In the genomic region with DNA sequence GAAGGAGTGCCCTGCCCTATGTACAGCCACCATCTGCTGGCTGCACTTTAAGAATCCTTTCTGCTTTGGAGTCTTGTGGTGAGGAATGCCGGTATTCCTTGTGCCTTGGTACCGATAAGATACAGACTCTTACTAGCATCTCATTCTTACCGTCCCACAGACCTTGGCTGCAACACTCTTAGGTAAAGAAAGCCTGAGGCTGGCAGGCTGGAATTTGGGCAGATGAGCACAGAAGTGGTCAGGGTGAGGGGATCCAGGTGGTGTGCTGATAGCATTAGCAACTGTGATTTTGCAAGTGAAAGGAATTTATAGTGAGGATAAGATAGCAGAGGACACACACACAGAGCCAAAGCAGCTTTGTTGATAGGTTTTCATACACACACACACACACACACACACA, we compare ENCODE assay signal across 30 cellular contexts.
DNase-seq lines count a peak whose midpoint lies in the region; ATAC-seq and TF ChIP-seq lines count a peak whose summit lies in the region.
"Had no signal": no experiment of that assay in that cellular context is flagged by ENCODE, and none has a peak within 500 bp of the region (broad histone marks: within the 10 kb centered on the region; RNA-seq: fewer than 3 reads in every experiment).

No MANE protein-coding gene starts in this region.

- no peaks in the 10 kb centered on the region for H3K9me3 ChIP-seq in Caco-2
- H3K9me3 ChIP-seq: psoas muscle, SJCRH30, thyroid gland had no signal

- DNase-seq in Caco-2, result peak; percentile 55 to 71
- peak; percentile 40 for DNase-seq in NCI-H524 treated with DMSO at 0.1 percent for 48 hours (lab: John Stamatoyannopoulos, UW)
- peak; percentile 46 for DNase-seq in ecto neural progenitor cell (ENCODE audit: low spot score)
- DNase-seq in iPS-NIHi7 (ENCODE audit: extremely low spot score), result peak; percentile 26
- DNase-seq in activated T-cell treated with anti-CD3 and anti-CD28 coated beads, Interleukin-2, amount 50 U/mL, for 72 hours, result no peak
- DNase-seq in NK-92 (lab: John Stamatoyannopoulos, UW; ENCODE audit: unreplicated experiment), result no peak
- no peak for DNase-seq in activated CD4-positive, CD25-positive, alpha-beta regulatory T cell (lab: John Stamatoyannopoulos, UW)
- no peak for DNase-seq in left ventricle myocardium superior
- DNase-seq: activated CD4-positive, alpha-beta T cell treated with anti-CD3 and anti-CD28 coated beads, Interleukin-2, amount 10 ng/mL, durations not matched to agents 24 days and 14 days; activated CD8-positive, alpha-beta memory T cell treated with anti-CD3 and anti-CD28 coated beads for 24 hours; activated gamma-delta T cell; activated naive CD8-positive, alpha-beta T cell treated with anti-CD3 and anti-CD28 coated beads for 36 hours; activated T-cell treated with anti-CD3 and anti-CD28 coated beads, Interleukin-2, amount 50 U/mL, for 1 hour; dermis blood vessel endothelial cell; HCEC 1CT; hypothalamus; midbrain; naive B cell; NCI-H1105; NCI-H187; NCI-H510A treated with DMSO at 0.1 percent for 48 hours; nucleus accumbens; psoas muscle; SJCRH30; stimulated activated CD4-positive, alpha-beta T cell treated with anti-CD3 and anti-CD28 coated beads, Interleukin-2, amount 100 ng/mL, for 48 hours; T1000; thyroid gland had no signal

- H3K27me3 Mint-ChIP-seq in Caco-2 (ENCODE audit: insufficient read depth, unreplicated experiment), result no peaks in the 10 kb centered on the region
- H3K27me3 Mint-ChIP-seq in activated T-cell treated with anti-CD3 and anti-CD28 coated beads, Interleukin-2, amount 50 U/mL, for 72 hours (ENCODE audit: low read depth), result peaks cover 33% of the 10 kb centered on the region

- no peak for ATAC-seq in activated T-cell treated with anti-CD3 and anti-CD28 coated beads, Interleukin-2, amount 50 U/mL, for 72 hours (replicated peaks in 1 of 2)
- ATAC-seq in left ventricle myocardium superior, result no peak
- ATAC-seq: K562, psoas muscle, sciatic nerve had no signal

- no peaks in the 10 kb centered on the region for H3K9me3 Mint-ChIP-seq in Caco-2 (ENCODE audit: unreplicated experiment)
- H3K9me3 Mint-ChIP-seq in activated T-cell treated with anti-CD3 and anti-CD28 coated beads, Interleukin-2, amount 50 U/mL, for 72 hours, result no peaks in the 10 kb centered on the region
- H3K9me3 Mint-ChIP-seq: activated CD4-positive, alpha-beta T cell treated with anti-CD3 and anti-CD28 coated beads, Interleukin-2, amount 10 ng/mL, durations not matched to agents 24 days and 14 days; central memory CD8-positive, alpha-beta T cell had no signal

- no peaks in the 10 kb centered on the region for H3K36me3 Mint-ChIP-seq in Caco-2 (ENCODE audit: insufficient read depth, unreplicated experiment)
- no peaks in the 10 kb centered on the region for H3K36me3 Mint-ChIP-seq in activated T-cell treated with anti-CD3 and anti-CD28 coated beads, Interleukin-2, amount 50 U/mL, for 72 hours (ENCODE audit: insufficient read depth in 2 of 2)
- H3K36me3 Mint-ChIP-seq: activated naive CD8-positive, alpha-beta T cell treated with anti-CD3 and anti-CD28 coated beads for 36 hours; naive B cell had no signal

- no peak overlapping the region for H3K4me3 ChIP-seq in Caco-2 (ENCODE audit: low read depth, low read length)
- H3K4me3 ChIP-seq: K562, psoas muscle, SJCRH30, thyroid gland had no signal

- CTCF ChIA-PET in Caco-2 (lab: Charles Lee), result interaction anchor here (1.4 kb wide), 1 partner anchor 198 kb away, joined by 4 read pairs; no protein-coding TSS in a partner anchor

- no peak for TF ChIP-seq CTCF in Caco-2 (IDR thresholded peaks at IDR 0.05; ENCODE audit: insufficient read depth in 1 of 2, low read depth in 1 of 2, low read length in 1 of 2, severe bottlenecking in 1 of 2, unreplicated experiment in 1 of 2)

- no peaks in the 10 kb centered on the region for H3K27me3 ChIP-seq in Caco-2 (replicated peaks; ENCODE audit: control insufficient read depth, insufficient read depth, low read length)
- H3K27me3 ChIP-seq: SJCRH30, thyroid gland had no signal

- POLR2A ChIA-PET in Caco-2 (lab: Charles Lee), result no interaction called here

- BruUV-seq in Caco-2 (replicated peaks; lab: Mats Ljungman, UMichigan), result no TSS peak

- intact Hi-C loops in Caco-2 (cut with micrococcal nuclease; ENCODE audit: unreplicated experiment), result loop anchor here (1.0 kb wide), 1 partner anchor 23 kb away; no protein-coding TSS in a partner anchor
- intact Hi-C loops in left ventricle myocardium superior (cut with micrococcal nuclease), result no loop called here

- H3K27ac Mint-ChIP-seq in Caco-2 (ENCODE audit: unreplicated experiment), result no peak overlapping the region
- no peak overlapping the region for H3K27ac Mint-ChIP-seq in activated T-cell treated with anti-CD3 and anti-CD28 coated beads, Interleukin-2, amount 50 U/mL, for 72 hours
- H3K27ac Mint-ChIP-seq: activated CD4-positive, alpha-beta T cell treated with anti-CD3 and anti-CD28 coated beads, Interleukin-2, amount 10 ng/mL, durations not matched to agents 24 days and 14 days; activated naive CD8-positive, alpha-beta T cell treated with anti-CD3 and anti-CD28 coated beads for 36 hours had no signal

- peaks cover 10% of the 10 kb centered on the region for H3K4me1 ChIP-seq in Caco-2
- H3K4me1 ChIP-seq: psoas muscle, SJCRH30, thyroid gland had no signal

- peaks cover 7% of the 10 kb centered on the region for H3K4me1 Mint-ChIP-seq in Caco-2 (ENCODE audit: low read depth, unreplicated experiment)
- H3K4me1 Mint-ChIP-seq in activated T-cell treated with anti-CD3 and anti-CD28 coated beads, Interleukin-2, amount 50 U/mL, for 72 hours (ENCODE audit: low read depth), result no peaks in the 10 kb centered on the region
- H3K4me1 Mint-ChIP-seq: activated CD4-positive, alpha-beta T cell treated with anti-CD3 and anti-CD28 coated beads, Interleukin-2, amount 10 ng/mL, durations not matched to agents 24 days and 14 days; activated naive CD8-positive, alpha-beta T cell treated with anti-CD3 and anti-CD28 coated beads for 36 hours; central memory CD8-positive, alpha-beta T cell; naive B cell had no signal

- peak overlapping the region; percentile 1 for H3K4me3 Mint-ChIP-seq in Caco-2 (ENCODE audit: unreplicated experiment)
- H3K4me3 Mint-ChIP-seq in activated T-cell treated with anti-CD3 and anti-CD28 coated beads, Interleukin-2, amount 50 U/mL, for 72 hours, result no peak overlapping the region
- H3K4me3 Mint-ChIP-seq: activated CD4-positive, alpha-beta T cell treated with anti-CD3 and anti-CD28 coated beads, Interleukin-2, amount 10 ng/mL, durations not matched to agents 24 days and 14 days; activated naive CD8-positive, alpha-beta T cell treated with anti-CD3 and anti-CD28 coated beads for 36 hours; central memory CD8-positive, alpha-beta T cell; naive B cell had no signal

- H3K36me3 ChIP-seq in Caco-2 (ENCODE audit: control insufficient read depth, insufficient read depth, low read length), result no peaks in the 10 kb centered on the region
- H3K36me3 ChIP-seq: SJCRH30, thyroid gland had no signal

Comparison
In these comparisons a context has a peak if more than half of its experiments do, and no peak if none do; other contexts are left out.
1. DNase-seq: peak in Caco-2 (2 of 2), NCI-H524 treated with DMSO at 0.1 percent for 48 hours (single experiment), ecto neural progenitor cell (single experiment) and iPS-NIHi7 (single experiment); none in activated T-cell treated with anti-CD3 and anti-CD28 coated beads, Interleukin-2, amount 50 U/mL, for 72 hours (0 of 2), NK-92 (single experiment), activated CD4-positive, CD25-positive, alpha-beta regulatory T cell (0 of 4) and left ventricle myocardium superior (single experiment).